In the genomic region with DNA sequence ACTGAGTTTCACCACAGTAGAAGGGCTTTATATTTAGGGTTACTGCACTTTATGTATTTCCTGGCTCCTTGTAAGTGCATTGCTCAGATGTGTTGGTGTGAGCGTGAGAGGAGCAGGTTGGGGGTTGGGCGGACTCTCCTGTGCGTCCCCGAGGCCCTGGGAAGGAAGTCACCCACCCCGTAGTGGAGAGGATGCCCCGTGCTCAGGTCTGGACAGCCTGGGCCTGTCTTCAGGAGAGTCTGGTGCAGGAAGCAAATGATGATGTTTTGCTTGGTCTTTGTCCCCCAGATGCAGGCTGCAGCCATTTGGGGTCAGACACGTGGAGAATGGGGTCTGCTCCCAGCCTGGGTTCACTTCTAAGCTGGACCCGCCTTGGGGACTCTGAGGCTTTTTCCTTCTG, we compare ENCODE assay signal across 25 cellular contexts.
"Had no signal": no experiment of that assay in that cellular context is flagged by ENCODE, and none has a peak within 500 bp of the region (broad histone marks: within the 10 kb centered on the region; RNA-seq: fewer than 3 reads in every experiment).

No MANE protein-coding gene starts in this region.

- FAIRE-seq: frontal cortex had no signal

- H3K4me3 ChIP-seq: adrenal gland, body of pancreas, colonic mucosa, left ventricle myocardium inferior, lung, ovary, right lobe of liver, thoracic aorta, upper lobe of left lung, vagina had no signal

- ATAC-seq: body of pancreas; right lobe of liver; stimulated activated naive CD8-positive, alpha-beta T cell treated with anti-CD3 and anti-CD28 coated beads, Interleukin-15, Interleukin-2, amounts not matched to agents 100 U/mL and 50 U/mL, for 24 hours had no signal

- H3K27me3 ChIP-seq: adrenal gland, body of pancreas, colonic mucosa, ovary, right lobe of liver, upper lobe of left lung, vagina had no signal

- H3K4me1 Mint-ChIP-seq: activated B cell treated with CpG ODN at 0.5 μM for 24 hours had no signal

- H3K27me3 Mint-ChIP-seq: activated B cell treated with CpG ODN at 0.5 μM for 24 hours; activated naive CD4-positive, alpha-beta T cell treated with anti-CD3 and anti-CD28 coated beads, Interleukin-2, amount 50 U/mL, for 24 hours had no signal

- H3K4me3 Mint-ChIP-seq: activated B cell treated with CpG ODN at 0.5 μM for 24 hours; activated naive CD4-positive, alpha-beta T cell treated with anti-CD3 and anti-CD28 coated beads, Interleukin-2, amount 50 U/mL, for 24 hours; activated T-helper 1 cell treated with anti-CD3 and anti-CD28 coated beads, Interleukin-12 subunit alpha, Interleukin-12 subunit beta, Interleukin-2, Interleukin-4 antibody, amounts not matched to agents 30 ng/mL and 10 ng/mL and 1 ng/mL, durations not matched to agents 14 hours and 24 hours and 36 hours; nephron; T-helper 2 cell treated with Interferon-gamma antibody and Interleukin-4, amounts not matched to agents 5 μg/mL and 100 μg/mL, for 36 hours had no signal

- DNase-seq: activated B cell treated with CpG ODN at 0.5 μM for 24 hours; activated CD4-positive, alpha-beta T cell treated with anti-CD3 and anti-CD28 coated beads, Interleukin-2, amount 50 U/mL, for 1 hour; activated gamma-delta T cell; activated T-cell treated with anti-CD3 and anti-CD28 coated beads, Interleukin-2, amount 50 U/mL, for 1 hour; aorta; body of pancreas; colonic mucosa; effector memory CD4-positive, alpha-beta T cell; left ventricle myocardium inferior; mesendoderm; ovary; right lobe of liver; stimulated activated CD4-positive, alpha-beta T cell treated with anti-CD3 and anti-CD28 coated beads, Interleukin-2, amount 100 ng/mL, for 48 hours; stimulated activated naive CD8-positive, alpha-beta T cell treated with anti-CD3 and anti-CD28 coated beads, Interleukin-15, Interleukin-2, amounts not matched to agents 100 U/mL and 50 U/mL, for 24 hours; T-helper 1 cell; upper lobe of left lung had no signal

- H3K9me3 ChIP-seq: adrenal gland, body of pancreas, colonic mucosa, left ventricle myocardium inferior, ovary, right lobe of liver, thoracic aorta, upper lobe of left lung, vagina had no signal

- H3K4me1 ChIP-seq: adrenal gland, body of pancreas, colonic mucosa, upper lobe of left lung, vagina had no signal

- H3K36me3 ChIP-seq: adrenal gland, colonic mucosa, ovary, right lobe of liver, upper lobe of left lung, vagina had no signal

- H3K27ac Mint-ChIP-seq: activated B cell treated with CpG ODN at 0.5 μM for 24 hours; activated T-helper 1 cell treated with anti-CD3 and anti-CD28 coated beads, Interleukin-12 subunit alpha, Interleukin-12 subunit beta, Interleukin-2, Interleukin-4 antibody, amounts not matched to agents 30 ng/mL and 10 ng/mL and 1 ng/mL, durations not matched to agents 14 hours and 24 hours and 36 hours; nephron had no signal

- H3K27ac ChIP-seq: adrenal gland, body of pancreas, colonic mucosa, left ventricle myocardium inferior, ovary, right lobe of liver, thoracic aorta, upper lobe of left lung, vagina had no signal

- H3K9me3 Mint-ChIP-seq: activated B cell treated with CpG ODN at 0.5 μM for 24 hours; activated naive CD4-positive, alpha-beta T cell treated with anti-CD3 and anti-CD28 coated beads, Interleukin-2, amount 50 U/mL, for 24 hours; activated T-helper 1 cell treated with anti-CD3 and anti-CD28 coated beads, Interleukin-12 subunit alpha, Interleukin-12 subunit beta, Interleukin-2, Interleukin-4 antibody, amounts not matched to agents 30 ng/mL and 10 ng/mL and 1 ng/mL, durations not matched to agents 14 hours and 24 hours and 36 hours; nephron; T-helper 2 cell treated with Interferon-gamma antibody and Interleukin-4, amounts not matched to agents 5 μg/mL and 100 μg/mL, for 36 hours had no signal
